Comparison of ENCODE assay signal across 24 cellular contexts in the genomic region with DNA sequence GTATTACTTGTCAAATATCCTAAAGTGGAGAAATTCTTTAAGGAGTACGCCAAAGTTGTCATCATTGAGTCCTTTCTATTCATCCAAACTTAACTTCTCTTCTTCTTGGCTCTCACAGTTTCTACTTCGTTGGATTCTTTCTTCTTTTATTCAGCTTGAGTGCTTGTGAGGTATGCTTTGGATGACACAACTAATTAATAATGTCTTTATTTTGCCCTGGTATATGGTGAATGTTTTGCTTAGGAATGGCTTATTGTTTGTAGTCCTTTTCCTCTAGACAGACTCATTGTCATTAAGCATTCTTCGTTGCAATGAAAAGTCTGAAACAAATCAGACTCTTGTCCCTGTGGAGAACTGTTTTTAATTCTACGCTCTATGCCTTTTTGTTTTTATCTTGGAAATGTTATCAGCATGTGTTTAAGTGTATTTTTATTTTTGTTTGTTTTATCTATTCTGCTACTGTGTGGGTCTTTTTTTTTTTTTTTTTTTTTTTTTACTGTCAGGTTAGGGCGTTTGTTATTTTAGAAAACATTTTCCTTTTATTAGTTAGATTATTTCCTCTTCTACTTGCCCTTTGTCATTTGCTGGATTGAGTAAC.
"Had no signal": no experiment of that assay in that cellular context is flagged by ENCODE, and none has a peak within 500 bp of the region (broad histone marks: within the 10 kb centered on the region; RNA-seq: fewer than 3 reads in every experiment).

No MANE protein-coding gene starts in this region.

- H3K27ac ChIP-seq: left ventricle myocardium inferior, lower lobe of right lung, neutrophil, pancreas, skin epidermis, spleen, thoracic aorta, tibial nerve, upper lobe of right lung, uterus had no signal

- H3K27me3 ChIP-seq: neutrophil, pancreas, spleen, tibial nerve, upper lobe of right lung, uterus had no signal

- H3K27ac Mint-ChIP-seq: effector memory CD8-positive, alpha-beta T cell; immature natural killer cell; naive thymus-derived CD8-positive, alpha-beta T cell; nephron progenitor cell; stimulated activated naive B cell treated with anti-CD40 and anti-IgM and Interleukin-4, amounts not matched to agents 10 μg/mL and 1 μg/mL and 100 μg/mL, for 72 hours; stimulated activated naive CD8-positive, alpha-beta T cell treated with anti-CD3 and anti-CD28 coated beads, Interleukin-15, Interleukin-2, amounts not matched to agents 100 ng/mL and 50 ng/mL, for 24 hours had no signal

- H3K9me3 Mint-ChIP-seq: stimulated activated naive CD8-positive, alpha-beta T cell treated with anti-CD3 and anti-CD28 coated beads, Interleukin-15, Interleukin-2, amounts not matched to agents 100 ng/mL and 50 ng/mL, for 24 hours had no signal

- H3K4me3 Mint-ChIP-seq: effector memory CD8-positive, alpha-beta T cell; immature natural killer cell; naive thymus-derived CD8-positive, alpha-beta T cell; nephron progenitor cell; stimulated activated naive B cell treated with anti-CD40 and anti-IgM and Interleukin-4, amounts not matched to agents 10 μg/mL and 1 μg/mL and 100 μg/mL, for 72 hours; stimulated activated naive CD8-positive, alpha-beta T cell treated with anti-CD3 and anti-CD28 coated beads, Interleukin-15, Interleukin-2, amounts not matched to agents 100 ng/mL and 50 ng/mL, for 24 hours had no signal

- H3K4me1 ChIP-seq: left ventricle myocardium inferior, lower lobe of right lung, pancreas, spleen, tibial nerve, upper lobe of right lung, uterus had no signal

- DNase-seq: cerebellar nuclear complex; cortex of kidney; effector memory CD8-positive, alpha-beta T cell; hypothalamus; immature natural killer cell; left cardiac atrium; left ventricle myocardium inferior; lower lobe of right lung; naive thymus-derived CD8-positive, alpha-beta T cell; nephron progenitor cell; pancreas; spleen; stimulated activated CD4-positive, alpha-beta T cell treated with anti-CD3 and anti-CD28 coated beads, Interleukin-2, amount 100 ng/mL, for 48 hours; stimulated activated naive B cell treated with anti-CD40 and anti-IgM and Interleukin-4, amounts not matched to agents 10 μg/mL and 1 μg/mL and 100 μg/mL, for 72 hours; upper lobe of right lung; uterus had no signal

- H3K4me1 Mint-ChIP-seq: immature natural killer cell; naive thymus-derived CD8-positive, alpha-beta T cell; stimulated activated naive B cell treated with anti-CD40 and anti-IgM and Interleukin-4, amounts not matched to agents 10 μg/mL and 1 μg/mL and 100 μg/mL, for 72 hours had no signal

- H3K27me3 Mint-ChIP-seq: effector memory CD8-positive, alpha-beta T cell; stimulated activated naive B cell treated with anti-CD40 and anti-IgM and Interleukin-4, amounts not matched to agents 10 μg/mL and 1 μg/mL and 100 μg/mL, for 72 hours; stimulated activated naive CD8-positive, alpha-beta T cell treated with anti-CD3 and anti-CD28 coated beads, Interleukin-15, Interleukin-2, amounts not matched to agents 100 ng/mL and 50 ng/mL, for 24 hours had no signal

- H3K36me3 ChIP-seq: left ventricle myocardium inferior, lower lobe of right lung, neutrophil, pancreas, spleen, thoracic aorta, tibial nerve, upper lobe of right lung, uterus had no signal

- FAIRE-seq: endometrium, frontal cortex, keratinocyte, pancreas had no signal

- H3K36me3 Mint-ChIP-seq: immature natural killer cell; naive thymus-derived CD8-positive, alpha-beta T cell; stimulated activated naive B cell treated with anti-CD40 and anti-IgM and Interleukin-4, amounts not matched to agents 10 μg/mL and 1 μg/mL and 100 μg/mL, for 72 hours had no signal

- H3K4me3 ChIP-seq: left ventricle myocardium inferior, lower lobe of right lung, pancreas, skin epidermis, spleen, thoracic aorta, tibial nerve, upper lobe of right lung, uterus had no signal

- H3K9me3 ChIP-seq: lower lobe of right lung, neutrophil, pancreas, upper lobe of right lung, uterus had no signal

- ATAC-seq: effector memory CD8-positive, alpha-beta T cell; left cardiac atrium; lower lobe of right lung; naive thymus-derived CD8-positive, alpha-beta T cell; pancreas; stimulated activated naive B cell treated with anti-CD40 and anti-IgM and Interleukin-4, amounts not matched to agents 10 μg/mL and 1 μg/mL and 100 μg/mL, for 72 hours; upper lobe of right lung had no signal
